8 cellular contexts compared by ENCODE assay signal in genomic region chr6:34425132-34425497, GRCh38. TPM values are rescaled to one million over a fixed set of nuclear protein-coding genes. Genes with fewer than 3 reads are reported as not detected.
DNase-seq lines count a peak whose midpoint lies in the region; ATAC-seq and TF ChIP-seq lines count a peak whose summit lies in the region.

No MANE protein-coding gene starts in this region.

- no peaks in the 10 kb centered on the region for H3K27me3 Mint-ChIP-seq in CD4-positive, alpha-beta memory T cell
- peaks cover under 1% of the 10 kb centered on the region for H3K27me3 Mint-ChIP-seq in nephron (ENCODE audit: low read depth)

- 0 out of 2 replicates have a peak, but pooled peaks cover 2% of the 10 kb centered on the region for H4K20me1 ChIP-seq in OCI-LY3 (ENCODE audit: insufficient read depth, low read length)

- peak overlapping the region; percentile 94 for H3K27ac ChIP-seq in CD4-positive, alpha-beta memory T cell (ENCODE audit: low read depth, low read length)
- H3K27ac ChIP-seq in OCI-LY3 (ENCODE audit: low read length) (peak overlapping the region; percentile 57), colonic mucosa (peak overlapping the region; percentile 46)

- H3K27ac Mint-ChIP-seq in CD4-positive, alpha-beta memory T cell = peak overlapping the region; percentile 96 to 99 (median 97)
- peak overlapping the region; percentile 95 to 99 (median 98) for H3K27ac Mint-ChIP-seq in nephron

- H3K4me1 Mint-ChIP-seq in CD4-positive, alpha-beta memory T cell = peaks cover 16 to 43% (median 32%) of the 10 kb centered on the region in 4 donors
- peaks cover 17% of the 10 kb centered on the region for H3K4me1 Mint-ChIP-seq in nephron

- H3K36me3 Mint-ChIP-seq in CD4-positive, alpha-beta memory T cell = peaks cover 25 to 45% of the 10 kb centered on the region in 2 donors
- H3K36me3 Mint-ChIP-seq in nephron (ENCODE audit: low read depth) = peaks cover 38% of the 10 kb centered on the region

- POLR2A ChIA-PET in CD4-positive, alpha-beta memory T cell (lab: Charles Lee; ENCODE audit: partially characterized antibody) = interaction anchor here (0.6 to 2.8 kb wide), 6 partner anchors 9 to 215 kb away, joined by 3 to 19 read pairs (median 14); partner anchors contain the start of genes HMGA1, NUDT3 and SMIM29

- H3K27me3 ChIP-seq in CD4-positive, alpha-beta memory T cell (ENCODE audit: insufficient read depth, low read length) = no peaks in the 10 kb centered on the region
- H3K27me3 ChIP-seq in OCI-LY3 (ENCODE audit: low read depth, low read length) (no peaks in the 10 kb centered on the region), colonic mucosa (no peaks in the 10 kb centered on the region)

- no peak overlapping the region for H2AFZ ChIP-seq in OCI-LY3 (ENCODE audit: low read depth, low read length)

- intact Hi-C loops in CD4-positive, alpha-beta memory T cell (cut with micrococcal nuclease) = loop anchor here (2.0 kb wide), 1 partner anchor 32 kb away; the partner anchor contains the start of gene NUDT3
- intact Hi-C loops in colonic mucosa (cut with DNase I) = no loop called here

- H3K36me3 ChIP-seq in CD4-positive, alpha-beta memory T cell (ENCODE audit: insufficient read depth, low read length) = peaks cover 36% of the 10 kb centered on the region
- peaks cover 35% of the 10 kb centered on the region for H3K36me3 ChIP-seq in OCI-LY3 (replicated peaks; ENCODE audit: low read depth, low read length)
- peaks cover 13% of the 10 kb centered on the region for H3K36me3 ChIP-seq in colonic mucosa

- no peak for ATAC-seq in HG03097 (IDR thresholded peaks at IDR 0.05; ENCODE audit: low FRiP score, unreplicated experiment)

- CTCF ChIA-PET in CD4-positive, alpha-beta memory T cell (lab: Charles Lee; ENCODE audit: partially characterized antibody) = interaction anchor here (2.5 to 4.1 kb wide), 4 partner anchors 10 to 261 kb away, joined by 11 to 12 read pairs (median 12); partner anchors contain the start of gene SMIM29

- DNase-seq in CD4-positive, alpha-beta memory T cell = peak in 1 of 5 donors; percentile 13
- DNase-seq in colonic mucosa = no peak
- DNase-seq in cortex of kidney (lab: John Stamatoyannopoulos, UW) = no peak
- DNase-seq in amygdala (lab: John Stamatoyannopoulos, UW) = no peak
- DNase-seq in kidney tubule cell (ENCODE audit: low spot score) = no peak

- peaks cover 30% of the 10 kb centered on the region for H3K4me1 ChIP-seq in CD4-positive, alpha-beta memory T cell (ENCODE audit: insufficient read depth, low read length)
- peaks cover 9% of the 10 kb centered on the region for H3K4me1 ChIP-seq in OCI-LY3 (ENCODE audit: low read length)
- no peaks in the 10 kb centered on the region for H3K4me1 ChIP-seq in colonic mucosa

- H3K79me2 ChIP-seq in OCI-LY3 (ENCODE audit: low read length) = peaks cover 41% of the 10 kb centered on the region

- no peaks in the 10 kb centered on the region for H3K9me3 Mint-ChIP-seq in CD4-positive, alpha-beta memory T cell
- H3K9me3 Mint-ChIP-seq in nephron = peaks cover 5% of the 10 kb centered on the region

- peak overlapping the region; percentile 97 to 99 (median 98) for H3K4me3 Mint-ChIP-seq in CD4-positive, alpha-beta memory T cell
- H3K4me3 Mint-ChIP-seq in nephron = peak overlapping the region; percentile 99 to 100 (median 100)

- TF ChIP-seq CTCF in OCI-LY3 (IDR thresholded peaks at IDR 0.05; ENCODE audit: low read depth, low read length) (no peak), colonic mucosa (IDR thresholded peaks at IDR 0.05) (no peak), nephron (IDR thresholded peaks at IDR 0.05; ENCODE audit: unreplicated experiment in 3 of 3) (no peak)

- H3K4me3 ChIP-seq in CD4-positive, alpha-beta memory T cell (ENCODE audit: low read length in 2 of 2) = peak overlapping the region; percentile 80 to 95
- peak overlapping the region; percentile 96 for H3K4me3 ChIP-seq in OCI-LY3 (ENCODE audit: low read length)
- H3K4me3 ChIP-seq in colonic mucosa = peak overlapping the region; percentile 72

- no peaks in the 10 kb centered on the region for H3K9me3 ChIP-seq in CD4-positive, alpha-beta memory T cell (ENCODE audit: control insufficient read depth in 1 of 2, low read length in 2 of 2)
- H3K9me3 ChIP-seq in OCI-LY3 (ENCODE audit: insufficient read depth, low read length) = no peaks in the 10 kb centered on the region
- no peaks in the 10 kb centered on the region for H3K9me3 ChIP-seq in colonic mucosa

- H3K4me2 ChIP-seq in OCI-LY3 (ENCODE audit: low read length) = peak overlapping the region; percentile 87

- H3K9ac ChIP-seq in OCI-LY3 (ENCODE audit: low read length) (peak overlapping the region; percentile 98), colonic mucosa (ENCODE audit: low read depth in 2 of 2, low read length in 2 of 2) (peak overlapping the region; percentile 93)

RNA-seq across cellular contexts. Expression of gene RPS10, which starts 0.8 kb away (rescaled TPM):
- total RNA-seq in CD4-positive, alpha-beta memory T cell = 1,000 to 10,000 TPM; 2,689 to 2,757 TPM
- 1,000 to 10,000 TPM; 1,588 to 1,682 TPM for polyA plus RNA-seq in CD4-positive, alpha-beta memory T cell
- total RNA-seq in colonic mucosa = 1,000 to 10,000 TPM; 1,011 to 1,246 TPM

RNA-seq across cellular contexts. Expression of gene NUDT3, which starts 32.6 kb away (rescaled TPM):
- total RNA-seq in CD4-positive, alpha-beta memory T cell = 10 to 100 TPM; 25.9 TPM
- polyA plus RNA-seq in CD4-positive, alpha-beta memory T cell = 10 to 100 TPM in 1 of 2 donors, 1 to 10 TPM in 1; 7.0 to 10.2 TPM
- 10 to 100 TPM; 11.9 to 16.2 TPM for total RNA-seq in colonic mucosa

RNA-seq across cellular contexts. Expression of gene PACSIN1, which starts 40.8 kb away (rescaled TPM):
- total RNA-seq in CD4-positive, alpha-beta memory T cell = 1 to 10 TPM; 2.0 to 2.3 TPM
- polyA plus RNA-seq in CD4-positive, alpha-beta memory T cell = under 1 TPM in 1 of 2 donors, not detected in 1; 0.92 TPM
- total RNA-seq in colonic mucosa = under 1 TPM; 0.05 to 0.37 TPM
